In the genomic region with DNA sequence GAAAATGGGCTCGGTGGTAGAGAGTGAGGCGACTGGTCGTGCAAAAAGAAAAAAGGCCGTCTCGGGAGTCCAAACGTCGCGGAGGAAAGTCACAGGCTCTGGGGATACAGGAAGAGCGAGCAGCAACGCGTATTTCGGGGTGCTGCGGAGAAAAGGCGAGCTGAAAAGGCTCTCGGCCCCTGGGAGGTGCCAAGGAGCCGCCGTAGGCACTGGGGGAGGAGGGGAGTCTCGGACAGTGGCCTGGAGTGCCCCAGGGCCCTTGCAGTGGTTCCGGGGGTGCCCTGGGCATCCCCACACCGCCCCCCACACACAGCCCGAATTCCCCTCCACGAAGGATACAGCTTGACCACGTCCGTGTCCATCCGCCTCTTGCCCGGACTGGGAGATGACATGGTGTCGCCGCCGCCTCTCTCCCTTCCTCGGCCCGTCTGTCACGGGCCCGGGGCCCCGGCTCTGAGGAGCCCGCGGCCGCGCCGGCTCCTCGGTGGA, we compare ENCODE assay signal across 1 cellular context.
TF ChIP-seq lines count a peak whose summit lies in the region.

No MANE protein-coding gene starts in this region.

TF ChIP-seq in HepG2, 621 proteins besides CTCF, POLR2A, EP300 and RAD21 (continued from another document):
- TF ChIP-seq NONO (IDR thresholded peaks at IDR 0.05): no peak
- TF ChIP-seq NONO (CRISPR knock-in tag; conservative IDR thresholded peaks at IDR 0.05): no peak
- TF ChIP-seq, protein P1, sequence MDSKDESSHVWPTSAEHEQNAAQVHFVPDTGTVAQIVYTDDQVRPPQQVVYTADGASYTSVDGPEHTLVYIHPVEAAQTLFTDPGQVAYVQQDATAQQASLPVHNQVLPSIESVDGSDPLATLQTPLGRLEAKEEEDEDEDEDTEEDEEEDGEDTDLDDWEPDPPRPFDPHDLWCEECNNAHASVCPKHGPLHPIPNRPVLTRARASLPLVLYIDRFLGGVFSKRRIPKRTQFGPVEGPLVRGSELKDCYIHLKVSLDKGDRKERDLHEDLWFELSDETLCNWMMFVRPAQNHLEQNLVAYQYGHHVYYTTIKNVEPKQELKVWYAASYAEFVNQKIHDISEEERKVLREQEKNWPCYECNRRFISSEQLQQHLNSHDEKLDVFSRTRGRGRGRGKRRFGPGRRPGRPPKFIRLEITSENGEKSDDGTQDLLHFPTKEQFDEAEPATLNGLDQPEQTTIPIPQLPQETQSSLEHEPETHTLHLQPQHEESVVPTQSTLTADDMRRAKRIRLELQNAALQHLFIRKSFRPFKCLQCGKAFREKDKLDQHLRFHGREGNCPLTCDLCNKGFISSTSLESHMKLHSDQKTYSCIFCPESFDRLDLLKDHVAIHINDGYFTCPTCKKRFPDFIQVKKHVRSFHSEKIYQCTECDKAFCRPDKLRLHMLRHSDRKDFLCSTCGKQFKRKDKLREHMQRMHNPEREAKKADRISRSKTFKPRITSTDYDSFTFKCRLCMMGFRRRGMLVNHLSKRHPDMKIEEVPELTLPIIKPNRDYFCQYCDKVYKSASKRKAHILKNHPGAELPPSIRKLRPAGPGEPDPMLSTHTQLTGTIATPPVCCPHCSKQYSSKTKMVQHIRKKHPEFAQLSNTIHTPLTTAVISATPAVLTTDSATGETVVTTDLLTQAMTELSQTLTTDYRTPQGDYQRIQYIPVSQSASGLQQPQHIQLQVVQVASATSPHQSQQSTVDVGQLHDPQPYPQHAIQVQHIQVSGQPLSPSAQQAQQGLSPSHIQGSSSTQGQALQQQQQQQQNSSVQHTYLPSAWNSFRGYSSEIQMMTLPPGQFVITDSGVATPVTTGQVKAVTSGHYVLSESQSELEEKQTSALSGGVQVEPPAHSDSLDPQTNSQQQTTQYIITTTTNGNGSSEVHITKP (CRISPR knock-in tag; IDR thresholded peaks at IDR 0.05; ENCODE audit: low read depth): no peak
- peak; percentile 6 for TF ChIP-seq ZNF883 (CRISPR knock-in tag; IDR thresholded peaks at IDR 0.05; ENCODE audit: not compliant biosample characterization)
- TF ChIP-seq, protein P2, sequence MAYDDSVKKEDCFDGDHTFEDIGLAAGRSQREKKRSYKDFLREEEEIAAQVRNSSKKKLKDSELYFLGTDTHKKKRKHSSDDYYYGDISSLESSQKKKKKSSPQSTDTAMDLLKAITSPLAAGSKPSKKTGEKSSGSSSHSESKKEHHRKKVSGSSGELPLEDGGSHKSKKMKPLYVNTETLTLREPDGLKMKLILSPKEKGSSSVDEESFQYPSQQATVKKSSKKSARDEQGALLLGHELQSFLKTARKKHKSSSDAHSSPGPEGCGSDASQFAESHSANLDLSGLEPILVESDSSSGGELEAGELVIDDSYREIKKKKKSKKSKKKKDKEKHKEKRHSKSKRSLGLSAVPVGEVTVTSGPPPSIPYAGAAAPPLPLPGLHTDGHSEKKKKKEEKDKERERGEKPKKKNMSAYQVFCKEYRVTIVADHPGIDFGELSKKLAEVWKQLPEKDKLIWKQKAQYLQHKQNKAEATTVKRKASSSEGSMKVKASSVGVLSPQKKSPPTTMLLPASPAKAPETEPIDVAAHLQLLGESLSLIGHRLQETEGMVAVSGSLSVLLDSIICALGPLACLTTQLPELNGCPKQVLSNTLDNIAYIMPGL (CRISPR knock-in tag; IDR thresholded peaks at IDR 0.05; ENCODE audit: borderline replicate concordance in 1 of 2, low read depth in 1 of 2): peak in 1 of 2 experiments; percentile 26; a peak in 2 of 4 replicates
- TF ChIP-seq NFATC3 (CRISPR knock-in tag; IDR thresholded peaks at IDR 0.05): no peak
- peak; percentile 29; the same call in 1 of the 2 replicates for TF ChIP-seq DMAP1 (CRISPR knock-in tag; IDR thresholded peaks at IDR 0.05)
- no peak for TF ChIP-seq ZNF567 (CRISPR knock-in tag; IDR thresholded peaks at IDR 0.05; ENCODE audit: borderline replicate concordance)
- no peak for TF ChIP-seq HMG20A (CRISPR knock-in tag; IDR thresholded peaks at IDR 0.05; ENCODE audit: borderline replicate concordance)
- no peak for TF ChIP-seq HOXA9 (CRISPR knock-in tag; IDR thresholded peaks at IDR 0.05; ENCODE audit: borderline replicate concordance)
- TF ChIP-seq ZNF773 (CRISPR knock-in tag; IDR thresholded peaks at IDR 0.05; ENCODE audit: borderline replicate concordance): peak; percentile 4; the same call in 1 of the 2 replicates
- no peak for TF ChIP-seq ZFP36L2 (CRISPR knock-in tag; IDR thresholded peaks at IDR 0.05)
- TF ChIP-seq, protein P3, sequence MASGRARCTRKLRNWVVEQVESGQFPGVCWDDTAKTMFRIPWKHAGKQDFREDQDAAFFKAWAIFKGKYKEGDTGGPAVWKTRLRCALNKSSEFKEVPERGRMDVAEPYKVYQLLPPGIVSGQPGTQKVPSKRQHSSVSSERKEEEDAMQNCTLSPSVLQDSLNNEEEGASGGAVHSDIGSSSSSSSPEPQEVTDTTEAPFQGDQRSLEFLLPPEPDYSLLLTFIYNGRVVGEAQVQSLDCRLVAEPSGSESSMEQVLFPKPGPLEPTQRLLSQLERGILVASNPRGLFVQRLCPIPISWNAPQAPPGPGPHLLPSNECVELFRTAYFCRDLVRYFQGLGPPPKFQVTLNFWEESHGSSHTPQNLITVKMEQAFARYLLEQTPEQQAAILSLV (CRISPR knock-in tag; IDR thresholded peaks at IDR 0.05; ENCODE audit: borderline replicate concordance): peak; percentile 19; the same call in 1 of the 2 replicates
- TF ChIP-seq CHCHD3 (CRISPR knock-in tag; IDR thresholded peaks at IDR 0.05): 0 out of 2 replicates have a peak, but pooled peaks have one; percentile 34
- no peak for TF ChIP-seq ZNF510 (CRISPR knock-in tag; IDR thresholded peaks at IDR 0.05; ENCODE audit: low read depth)
- no peak for TF ChIP-seq ZNF552 (CRISPR knock-in tag; IDR thresholded peaks at IDR 0.05; ENCODE audit: borderline replicate concordance)
- peak; percentile 2; the same call in 1 of the 2 replicates for TF ChIP-seq KDM3A (CRISPR knock-in tag; IDR thresholded peaks at IDR 0.05; ENCODE audit: low read depth)
- TF ChIP-seq GATAD2A (CRISPR knock-in tag; IDR thresholded peaks at IDR 0.05): no peak
- no peak for TF ChIP-seq KMT2B (CRISPR knock-in tag; IDR thresholded peaks at IDR 0.05)
